ENCODE assay signal across 1 cellular context in the genomic region with DNA sequence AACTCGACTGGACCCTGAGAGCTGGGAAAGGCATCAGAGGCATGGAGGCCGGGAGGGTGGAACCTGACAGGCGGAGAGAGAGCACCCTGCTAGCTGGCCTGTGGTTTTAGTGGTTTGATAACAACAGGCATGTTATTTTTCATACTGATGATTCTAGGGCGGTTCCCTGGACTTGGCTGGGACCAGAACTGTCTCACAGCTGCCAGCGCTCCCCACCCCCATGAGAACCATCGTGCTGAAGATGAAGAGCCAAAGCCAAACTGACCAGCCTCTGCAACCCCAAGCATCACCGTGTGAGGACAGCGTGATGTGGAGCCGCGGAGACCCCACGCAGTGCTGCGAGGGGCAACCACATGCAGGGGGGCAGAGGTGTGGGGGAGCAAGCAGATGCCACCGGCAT.
TF ChIP-seq lines count a peak whose summit lies in the region.

No MANE protein-coding gene starts in this region.

TF ChIP-seq in K562, 482 proteins besides CTCF, POLR2A, EP300 and RAD21:
- TF ChIP-seq ESRRA (IDR thresholded peaks at IDR 0.05; ENCODE audit: borderline replicate concordance, low read depth) (peak; percentile 58; the same call in 1 of the 2 replicates), TFAP4 (CRISPR knock-in tag; IDR thresholded peaks at IDR 0.05; ENCODE audit: borderline replicate concordance) (peak; percentile 44; the same call in 1 of the 2 replicates), MEIS2 (IDR thresholded peaks at IDR 0.05; ENCODE audit: partially characterized antibody) (peak; percentile 21), HLTF (IDR thresholded peaks at IDR 0.05) (no peak), VEZF1 (CRISPR knock-in tag; IDR thresholded peaks at IDR 0.05) (0 out of 2 replicates have a peak, but pooled peaks have one; percentile 33), THAP12 (CRISPR knock-in tag; IDR thresholded peaks at IDR 0.05) (no peak)
- TF ChIP-seq, protein P1, sequence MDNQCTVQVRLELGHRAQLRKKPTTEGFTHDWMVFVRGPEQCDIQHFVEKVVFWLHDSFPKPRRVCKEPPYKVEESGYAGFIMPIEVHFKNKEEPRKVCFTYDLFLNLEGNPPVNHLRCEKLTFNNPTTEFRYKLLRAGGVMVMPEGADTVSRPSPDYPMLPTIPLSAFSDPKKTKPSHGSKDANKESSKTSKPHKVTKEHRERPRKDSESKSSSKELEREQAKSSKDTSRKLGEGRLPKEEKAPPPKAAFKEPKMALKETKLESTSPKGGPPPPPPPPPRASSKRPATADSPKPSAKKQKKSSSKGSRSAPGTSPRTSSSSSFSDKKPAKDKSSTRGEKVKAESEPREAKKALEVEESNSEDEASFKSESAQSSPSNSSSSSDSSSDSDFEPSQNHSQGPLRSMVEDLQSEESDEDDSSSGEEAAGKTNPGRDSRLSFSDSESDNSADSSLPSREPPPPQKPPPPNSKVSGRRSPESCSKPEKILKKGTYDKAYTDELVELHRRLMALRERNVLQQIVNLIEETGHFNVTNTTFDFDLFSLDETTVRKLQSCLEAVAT (IDR thresholded peaks at IDR 0.05): peak in 1 of 2 experiments; percentile 64; a peak in 2 of 4 replicates
